14 cellular contexts compared by ENCODE assay signal in the genomic region with DNA sequence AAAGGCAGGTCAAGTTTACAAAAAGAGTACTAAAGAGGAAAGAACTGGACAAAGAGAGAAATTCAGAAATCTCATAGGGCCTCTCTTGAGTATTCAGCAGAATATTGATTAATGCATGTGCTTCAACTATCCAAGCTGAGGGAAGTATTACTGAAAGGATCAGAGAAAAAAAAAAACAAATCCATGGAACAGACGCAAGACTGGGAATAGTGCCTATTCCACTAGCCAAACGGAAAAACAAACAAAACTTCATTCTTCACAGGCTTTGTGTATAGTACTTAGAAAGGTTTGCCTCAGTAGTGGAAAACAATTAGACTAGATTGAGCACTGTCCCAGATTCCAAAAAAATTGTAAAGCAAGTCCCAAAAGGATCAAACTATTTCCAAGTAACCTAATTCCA.
A peak's percentile ranks its signal among the peaks of the same experiment; 100 is the strongest.
DNase-seq lines count a peak whose midpoint lies in the region; ATAC-seq and TF ChIP-seq lines count a peak whose summit lies in the region.
"Had no signal": no experiment of that assay in that cellular context is flagged by ENCODE, and none has a peak within 500 bp of the region (broad histone marks: within the 10 kb centered on the region; RNA-seq: fewer than 3 reads in every experiment).

No MANE protein-coding gene starts in this region.

- peaks cover 7% of the 10 kb centered on the region for H3K4me1 Mint-ChIP-seq in Caco-2 (ENCODE audit: low read depth, unreplicated experiment)
- H3K4me1 Mint-ChIP-seq: H9 had no signal

- no peaks in the 10 kb centered on the region for H3K36me3 ChIP-seq in Caco-2 (ENCODE audit: control insufficient read depth, insufficient read depth, low read length)
- H3K36me3 ChIP-seq in hepatocyte (replicated peaks; ENCODE audit: insufficient read depth, low read depth): no peaks in the 10 kb centered on the region
- H3K36me3 ChIP-seq: Peyer's patch had no signal

- BruUV-seq in Caco-2 (replicated peaks; lab: Mats Ljungman, UMichigan): no TSS peak

- no peak overlapping the region for H3K4me3 ChIP-seq in Caco-2 (ENCODE audit: low read depth, low read length)
- H3K4me3 ChIP-seq in hepatocyte: no peak overlapping the region
- H3K4me3 ChIP-seq: Peyer's patch had no signal

- TF ChIP-seq CTCF in Caco-2 (IDR thresholded peaks at IDR 0.05; ENCODE audit: insufficient read depth in 1 of 2, low read depth in 1 of 2, low read length in 1 of 2, severe bottlenecking in 1 of 2, unreplicated experiment in 1 of 2): no peak
- TF ChIP-seq CTCF in VCaP (conservative IDR thresholded peaks at IDR 0.05): no peak
- no peak for TF ChIP-seq CTCF in hepatocyte (IDR thresholded peaks at IDR 0.05; ENCODE audit: poor library complexity)

- peak overlapping the region; percentile 65 for H3K27ac Mint-ChIP-seq in Caco-2 (ENCODE audit: unreplicated experiment)
- H3K27ac Mint-ChIP-seq: CD8-positive, alpha-beta T cell; H9 had no signal

- H3K27me3 Mint-ChIP-seq in Caco-2 (ENCODE audit: insufficient read depth, unreplicated experiment): no peaks in the 10 kb centered on the region

- POLR2A ChIA-PET in Caco-2 (lab: Charles Lee): no interaction called here

- peak overlapping the region; percentile 34; the same call in 1 of the 2 replicates for H3K27ac ChIP-seq in VCaP
- H3K27ac ChIP-seq in hepatocyte: peak overlapping the region; percentile 46
- H3K27ac ChIP-seq: Peyer's patch had no signal

- H3K9me2 ChIP-seq in hepatocyte (replicated peaks; ENCODE audit: insufficient read depth): no peaks in the 10 kb centered on the region

- H3K27me3 ChIP-seq in Caco-2 (replicated peaks; ENCODE audit: control insufficient read depth, insufficient read depth, low read length) (no peaks in the 10 kb centered on the region), hepatocyte (no peaks in the 10 kb centered on the region)
- H3K27me3 ChIP-seq: Peyer's patch had no signal

- H3K9me3 ChIP-seq in Caco-2 (no peaks in the 10 kb centered on the region), hepatocyte (ENCODE audit: low read depth) (no peaks in the 10 kb centered on the region)
- H3K9me3 ChIP-seq: Peyer's patch had no signal

- no peak overlapping the region for H3K4me3 Mint-ChIP-seq in Caco-2 (ENCODE audit: unreplicated experiment)
- H3K4me3 Mint-ChIP-seq: CD8-positive, alpha-beta T cell; H9 had no signal

- no peak for ATAC-seq in HG02970 (IDR thresholded peaks at IDR 0.05; ENCODE audit: low FRiP score, unreplicated experiment)
- ATAC-seq: CD8-positive, alpha-beta T cell had no signal

- H3K4me1 ChIP-seq in Caco-2 (peaks cover 11% of the 10 kb centered on the region), hepatocyte (ENCODE audit: insufficient read depth) (peaks cover 8% of the 10 kb centered on the region)
- H3K4me1 ChIP-seq: Peyer's patch had no signal

- H3K79me2 ChIP-seq in hepatocyte: no peaks in the 10 kb centered on the region

- WGBS in hepatocyte (ENCODE audit: low lambda C conversion rate, missing lambda C conversion rate): 61% methylated on average over 2 of the region's 2 CpGs

- H4K20me1 ChIP-seq in hepatocyte (ENCODE audit: insufficient read depth, poor library complexity, severe bottlenecking): no peaks in the 10 kb centered on the region

- H3K36me3 Mint-ChIP-seq in Caco-2 (ENCODE audit: insufficient read depth, unreplicated experiment): no peaks in the 10 kb centered on the region
- H3K36me3 Mint-ChIP-seq: CD8-positive, alpha-beta T cell had no signal

- CTCF ChIA-PET in Caco-2 (lab: Charles Lee): no interaction called here

- intact Hi-C loops in Caco-2 (cut with micrococcal nuclease; ENCODE audit: unreplicated experiment): loop anchor here (2.0 kb wide), 1 partner anchor 44 kb away; no protein-coding TSS in a partner anchor

- H3K9me3 Mint-ChIP-seq in Caco-2 (ENCODE audit: unreplicated experiment): peaks cover 9% of the 10 kb centered on the region
- H3K9me3 Mint-ChIP-seq: CD8-positive, alpha-beta T cell had no signal

- peak overlapping the region; percentile 39 for H2AFZ ChIP-seq in hepatocyte

- DNase-seq in Caco-2 (no peak), hepatocyte (ENCODE audit: low spot score) (no peak), putamen (ENCODE audit: low spot score) (peak; percentile 48), COLO668 (lab: John Stamatoyannopoulos, UW; ENCODE audit: unreplicated experiment) (no peak), EL (no peak)
- DNase-seq: CD8-positive, alpha-beta T cell; H9; Karpas-422; NCI-H446 treated with DMSO at 0.1 percent for 48 hours; NCI-H748 treated with DMSO at 0.1 percent for 48 hours; Peyer's patch; SHP77 had no signal

- peak overlapping the region; percentile 52 for H3K4me2 ChIP-seq in hepatocyte
